1 cellular context compared by ENCODE assay signal in genomic region chr16:4113358-4114256, GRCh38.
TF ChIP-seq lines count a peak whose summit lies in the region.

No MANE protein-coding gene starts in this region.

TF ChIP-seq in GM23338, 12 proteins besides CTCF, POLR2A, EP300 and RAD21 (continued from another document):
- no peak for TF ChIP-seq ZNF462 (CRISPR knock-in tag; IDR thresholded peaks at IDR 0.05)
- TF ChIP-seq NANOG (IDR thresholded peaks at IDR 0.05; ENCODE audit: borderline replicate concordance): no peak
- TF ChIP-seq CREB1 (CRISPR knock-in tag; IDR thresholded peaks at IDR 0.05; ENCODE audit: low read depth): no peak
- TF ChIP-seq POLR2AphosphoS5 (IDR thresholded peaks at IDR 0.05; ENCODE audit: low read depth): no peak
- no peak for TF ChIP-seq JUNB (IDR thresholded peaks at IDR 0.05; ENCODE audit: unreplicated experiment)
- TF ChIP-seq ETS1 (IDR thresholded peaks at IDR 0.05): no peak
